ENCODE assay signal across 33 cellular contexts in genomic region chrX:390459-390858, GRCh38.
"Had no signal": no experiment of that assay in that cellular context is flagged by ENCODE, and none has a peak within 500 bp of the region (broad histone marks: within the 10 kb centered on the region; RNA-seq: fewer than 3 reads in every experiment).

No MANE protein-coding gene starts in this region.

- DNase-seq: activated B cell treated with CpG ODN at 0.5 μM for 24 hours; activated CD4-positive, alpha-beta memory T cell treated with anti-CD3 and anti-CD28 coated beads for 36 hours; activated CD4-positive, alpha-beta T cell treated with anti-CD3 and anti-CD28 coated beads for 4 hours; activated CD4-positive, alpha-beta T cell treated with anti-CD3 and anti-CD28 coated beads, Interleukin-2, amount 10 ng/mL, durations not matched to agents 24 days and 14 days; activated CD4-positive, alpha-beta T cell treated with anti-CD3 and anti-CD28 coated beads, Interleukin-2, amount 50 U/mL, for 1 hour; activated CD4-positive, alpha-beta T cell treated with anti-CD3 and anti-CD28 coated beads, Interleukin-2, amount 50 U/mL, for 4 hours; activated CD4-positive, CD25-positive, alpha-beta regulatory T cell treated with anti-CD3 and anti-CD28 coated beads, Interleukin-2, amount 50 U/mL, for 72 hours; activated CD8-positive, alpha-beta memory T cell treated with anti-CD3 and anti-CD28 coated beads, Interleukin-2, amount 50 U/mL, for 4 hours; activated CD8-positive, alpha-beta T cell treated with anti-CD3 and anti-CD28 coated beads for 36 hours; activated effector memory CD4-positive, alpha-beta T cell treated with Interleukin-2 at 50 U/mL for 16 hours; activated gamma-delta T cell; activated naive CD4-positive, alpha-beta T cell treated with anti-CD3 and anti-CD28 coated beads, Interleukin-2, amount 10 ng/mL, durations not matched to agents 7 days and 5 days; activated naive CD4-positive, alpha-beta T cell treated with Interleukin-2 at 50 U/mL for 16 hours; activated naive CD8-positive, alpha-beta T cell treated with anti-CD3 and anti-CD28 coated beads, Interleukin-2, amount 10 ng/mL, durations not matched to agents 7 days and 5 days; activated naive CD8-positive, alpha-beta T cell treated with anti-CD3 and anti-CD28 coated beads, Interleukin-2, amount 50 U/mL, for 24 hours; activated T-cell treated with anti-CD3 and anti-CD28 coated beads for 4 hours; activated T-cell treated with anti-CD3 and anti-CD28 coated beads, Interleukin-2, amount 50 U/mL, for 1 hour; activated T-cell treated with anti-CD3 and anti-CD28 coated beads, Interleukin-2, amount 50 U/mL, for 4 hours; amygdala; anterior cingulate cortex; central memory CD4-positive, alpha-beta T cell; T-helper 1 cell; T-helper 2 cell; T-helper 9 cell had no signal

- FAIRE-seq: TTC549 had no signal

- H3K27ac ChIP-seq: ascending aorta, VCaP had no signal

- ATAC-seq: activated CD8-positive, alpha-beta T cell treated with anti-CD3 and anti-CD28 coated beads for 36 hours; activated naive CD8-positive, alpha-beta T cell treated with anti-CD3 and anti-CD28 coated beads, Interleukin-2, amount 50 U/mL, for 24 hours; activated T-cell treated with anti-CD3 and anti-CD28 coated beads, Interleukin-2, amount 50 U/mL, for 4 hours had no signal

- H3K4me3 Mint-ChIP-seq: activated B cell treated with CpG ODN at 0.5 μM for 24 hours; activated CD4-positive, alpha-beta memory T cell treated with anti-CD3 and anti-CD28 coated beads for 36 hours; activated CD4-positive, alpha-beta T cell treated with anti-CD3 and anti-CD28 coated beads, Interleukin-2, amount 10 ng/mL, durations not matched to agents 24 days and 14 days; activated CD8-positive, alpha-beta T cell treated with anti-CD3 and anti-CD28 coated beads for 36 hours; activated naive CD4-positive, alpha-beta T cell treated with anti-CD3 and anti-CD28 coated beads, Interleukin-2, amount 10 ng/mL, durations not matched to agents 7 days and 5 days; activated naive CD4-positive, alpha-beta T cell treated with anti-CD3 and anti-CD28 coated beads, Interleukin-2, amount 50 U/mL, for 24 hours; activated naive CD8-positive, alpha-beta T cell; activated naive CD8-positive, alpha-beta T cell treated with anti-CD3 and anti-CD28 coated beads, Interleukin-2, amount 10 ng/mL, durations not matched to agents 7 days and 5 days; activated naive CD8-positive, alpha-beta T cell treated with anti-CD3 and anti-CD28 coated beads, Interleukin-2, amount 50 U/mL, for 24 hours; activated T-cell treated with anti-CD3 and anti-CD28 coated beads, Interleukin-2, amount 50 U/mL, for 4 hours; brain; T-helper 1 cell treated with Interleukin-12 subunit alpha and Interleukin-12 subunit beta and Interleukin-4 antibody, amounts not matched to agents 30 μg/mL and 1 μg/mL, for 36 hours; T-helper 2 cell treated with Interferon-gamma antibody and Interleukin-4, amounts not matched to agents 5 μg/mL and 100 μg/mL, for 36 hours had no signal

- H3K27me3 ChIP-seq: ascending aorta had no signal

- H3K36me3 ChIP-seq: ascending aorta had no signal

- H3K9me3 Mint-ChIP-seq: activated CD4-positive, alpha-beta memory T cell treated with anti-CD3 and anti-CD28 coated beads for 36 hours; activated CD8-positive, alpha-beta T cell treated with anti-CD3 and anti-CD28 coated beads for 36 hours; activated naive CD4-positive, alpha-beta T cell treated with anti-CD3 and anti-CD28 coated beads, Interleukin-2, amount 10 ng/mL, durations not matched to agents 7 days and 5 days; activated naive CD4-positive, alpha-beta T cell treated with anti-CD3 and anti-CD28 coated beads, Interleukin-2, amount 50 U/mL, for 24 hours; activated naive CD8-positive, alpha-beta T cell treated with anti-CD3 and anti-CD28 coated beads, Interleukin-2, amount 10 ng/mL, durations not matched to agents 7 days and 5 days; activated naive CD8-positive, alpha-beta T cell treated with anti-CD3 and anti-CD28 coated beads, Interleukin-2, amount 50 U/mL, for 24 hours; activated T-cell treated with anti-CD3 and anti-CD28 coated beads, Interleukin-2, amount 50 U/mL, for 4 hours; activated T-helper 2 cell treated with anti-CD3 and anti-CD28 coated beads, Interferon-gamma antibody, Interleukin-2, Interleukin-4, amounts not matched to agents 10 μg/mL and 5 μg/mL and 100 μg/mL, durations not matched to agents 14 hours and 24 hours and 36 hours; T-helper 1 cell treated with Interleukin-12 subunit alpha and Interleukin-12 subunit beta and Interleukin-4 antibody, amounts not matched to agents 30 μg/mL and 1 μg/mL, for 36 hours; T-helper 2 cell treated with Interferon-gamma antibody and Interleukin-4, amounts not matched to agents 5 μg/mL and 100 μg/mL, for 36 hours had no signal

- H3K36me3 Mint-ChIP-seq: activated naive CD4-positive, alpha-beta T cell treated with anti-CD3 and anti-CD28 coated beads, Interleukin-2, amount 50 U/mL, for 24 hours; activated naive CD8-positive, alpha-beta T cell; brain had no signal

- H3K9me3 ChIP-seq: ascending aorta had no signal

- H3K27me3 Mint-ChIP-seq: activated CD8-positive, alpha-beta T cell treated with anti-CD3 and anti-CD28 coated beads for 36 hours; activated naive CD4-positive, alpha-beta T cell treated with anti-CD3 and anti-CD28 coated beads, Interleukin-2, amount 50 U/mL, for 24 hours; activated naive CD8-positive, alpha-beta T cell; activated naive CD8-positive, alpha-beta T cell treated with anti-CD3 and anti-CD28 coated beads, Interleukin-2, amount 10 ng/mL, durations not matched to agents 7 days and 5 days had no signal

- H3K4me3 ChIP-seq: ascending aorta had no signal

- H3K27ac Mint-ChIP-seq: activated B cell treated with CpG ODN at 0.5 μM for 24 hours; activated CD4-positive, alpha-beta memory T cell treated with anti-CD3 and anti-CD28 coated beads for 36 hours; activated CD4-positive, alpha-beta T cell treated with anti-CD3 and anti-CD28 coated beads, Interleukin-2, amount 10 ng/mL, durations not matched to agents 24 days and 14 days; activated CD8-positive, alpha-beta T cell treated with anti-CD3 and anti-CD28 coated beads for 36 hours; activated naive CD4-positive, alpha-beta T cell treated with anti-CD3 and anti-CD28 coated beads, Interleukin-2, amount 10 ng/mL, durations not matched to agents 7 days and 5 days; activated naive CD4-positive, alpha-beta T cell treated with anti-CD3 and anti-CD28 coated beads, Interleukin-2, amount 50 U/mL, for 24 hours; activated naive CD8-positive, alpha-beta T cell; activated naive CD8-positive, alpha-beta T cell treated with anti-CD3 and anti-CD28 coated beads, Interleukin-2, amount 10 ng/mL, durations not matched to agents 7 days and 5 days; activated naive CD8-positive, alpha-beta T cell treated with anti-CD3 and anti-CD28 coated beads, Interleukin-2, amount 50 U/mL, for 24 hours; activated T-helper 2 cell treated with anti-CD3 and anti-CD28 coated beads, Interferon-gamma antibody, Interleukin-2, Interleukin-4, amounts not matched to agents 10 μg/mL and 5 μg/mL and 100 μg/mL, durations not matched to agents 14 hours and 24 hours and 36 hours; brain; T-helper 1 cell treated with Interleukin-12 subunit alpha and Interleukin-12 subunit beta and Interleukin-4 antibody, amounts not matched to agents 30 μg/mL and 1 μg/mL, for 36 hours; T-helper 2 cell treated with Interferon-gamma antibody and Interleukin-4, amounts not matched to agents 5 μg/mL and 100 μg/mL, for 36 hours had no signal
